ENCODE assay signal across 8 cellular contexts in the genomic region with DNA sequence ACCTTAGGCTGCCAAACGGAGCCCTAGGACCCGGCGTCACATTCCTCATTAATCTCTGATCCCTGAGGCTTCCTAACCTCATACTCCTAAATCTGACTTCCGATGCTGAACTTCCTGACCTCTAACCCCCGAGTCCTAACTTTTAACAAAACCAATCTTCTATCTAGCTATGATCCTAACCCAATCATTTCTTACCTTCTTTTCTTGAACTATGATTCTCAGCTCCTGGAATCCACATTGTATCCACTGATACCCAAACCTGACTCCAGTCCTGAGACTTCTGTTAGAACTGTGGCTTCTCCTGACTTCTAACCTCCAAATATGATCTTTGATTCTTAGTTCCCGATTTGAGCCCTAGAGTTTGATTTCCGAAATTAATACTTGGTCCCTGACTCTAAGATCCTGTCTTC. TPM values are rescaled to one million over a fixed set of nuclear protein-coding genes. Genes with fewer than 3 reads are reported as not detected.
A peak's percentile ranks its signal among the peaks of the same experiment; 100 is the strongest.
DNase-seq lines count a peak whose midpoint lies in the region; ATAC-seq and TF ChIP-seq lines count a peak whose summit lies in the region.

No MANE protein-coding gene starts in this region.

- H3K36me3 ChIP-seq in OCI-LY3 (replicated peaks; ENCODE audit: low read depth, low read length), result peaks cover 17% of the 10 kb centered on the region
- no peaks in the 10 kb centered on the region for H3K36me3 ChIP-seq in endodermal cell (ENCODE audit: control insufficient read depth, insufficient read depth, low read length)
- no peaks in the 10 kb centered on the region for H3K36me3 ChIP-seq in ovary

- H3K4me1 ChIP-seq in OCI-LY3 (ENCODE audit: low read length) (peaks cover 13% of the 10 kb centered on the region), endodermal cell (ENCODE audit: control insufficient read depth, insufficient read depth, low read length) (no peaks in the 10 kb centered on the region), ovary (ENCODE audit: insufficient read depth) (peaks cover 2% of the 10 kb centered on the region)

- H3K9me3 Mint-ChIP-seq in Calu3 (ENCODE audit: low read depth, unreplicated experiment), result peaks cover 3% of the 10 kb centered on the region
- peaks cover 9% of the 10 kb centered on the region for H3K9me3 Mint-ChIP-seq in endodermal cell

- peak overlapping the region; percentile 83 for H3K4me3 Mint-ChIP-seq in Calu3 (ENCODE audit: low read depth, unreplicated experiment)
- peak overlapping the region; percentile 67 for H3K4me3 Mint-ChIP-seq in endodermal cell

- H3K9me3 ChIP-seq in OCI-LY3 (ENCODE audit: insufficient read depth, low read length), result no peaks in the 10 kb centered on the region
- H3K9me3 ChIP-seq in endodermal cell (ENCODE audit: control insufficient read depth, low read length), result peaks cover 7% of the 10 kb centered on the region
- H3K9me3 ChIP-seq in ovary, result no peaks in the 10 kb centered on the region

- no peaks in the 10 kb centered on the region for H3K27me3 ChIP-seq in OCI-LY3 (ENCODE audit: low read depth, low read length)
- no peaks in the 10 kb centered on the region for H3K27me3 ChIP-seq in endodermal cell (ENCODE audit: control insufficient read depth, insufficient read depth, low read length, poor library complexity, severe bottlenecking)
- H3K27me3 ChIP-seq in ovary, result no peaks in the 10 kb centered on the region

- no peaks in the 10 kb centered on the region for H3K27me3 Mint-ChIP-seq in Calu3 (ENCODE audit: unreplicated experiment)
- peaks cover 18% of the 10 kb centered on the region for H3K27me3 Mint-ChIP-seq in endodermal cell (ENCODE audit: insufficient read depth)

- TF ChIP-seq CTCF in Calu3 (IDR thresholded peaks at IDR 0.05; ENCODE audit: unreplicated experiment) (no peak), OCI-LY3 (IDR thresholded peaks at IDR 0.05; ENCODE audit: low read depth, low read length) (no peak), endodermal cell (conservative IDR thresholded peaks at IDR 0.05) (no peak), ovary (IDR thresholded peaks at IDR 0.05) (no peak)

- no peak for DNase-seq in Calu3
- no peak for DNase-seq in endodermal cell
- no peak for DNase-seq in ovary
- DNase-seq in activated gamma-delta T cell treated with Interleukin-2 at 50 U/mL for 16 hours, result no peak

- H3K36me3 Mint-ChIP-seq in Calu3 (ENCODE audit: insufficient read depth, unreplicated experiment) (peaks cover 45% of the 10 kb centered on the region), endodermal cell (ENCODE audit: low read depth) (peaks cover 17% of the 10 kb centered on the region)

- WGBS in endodermal cell (ENCODE audit: insufficient coverage in 1 of 2, insufficient read length in 1 of 2), 2 experiments, result 0 to 5% methylated on average over 5 to 7 of the region's 7 CpGs
- 3 to 5% (median 3%) methylated on average over 7 of the region's 7 CpGs for WGBS in ovary, 3 donors

- TSS peak; percentile 70 for BruUV-seq in Calu3 (replicated peaks; lab: Mats Ljungman, UMichigan)

- H3K27ac Mint-ChIP-seq in Calu3 (ENCODE audit: unreplicated experiment), result peak overlapping the region; percentile 91
- peak overlapping the region; percentile 96 for H3K27ac Mint-ChIP-seq in endodermal cell

- peak overlapping the region; percentile 90 for H3K4me2 ChIP-seq in OCI-LY3 (ENCODE audit: low read length)

- no peaks in the 10 kb centered on the region for H4K20me1 ChIP-seq in OCI-LY3 (ENCODE audit: insufficient read depth, low read length)

- peak overlapping the region; percentile 47 for H3K27ac ChIP-seq in OCI-LY3 (ENCODE audit: low read length)
- peak overlapping the region; percentile 86 for H3K27ac ChIP-seq in endodermal cell (ENCODE audit: low read depth, low read length)
- peak overlapping the region; percentile 72 to 86 for H3K27ac ChIP-seq in ovary

- peaks cover 29% of the 10 kb centered on the region for H3K4me1 Mint-ChIP-seq in Calu3 (ENCODE audit: low read depth, unreplicated experiment)
- H3K4me1 Mint-ChIP-seq in endodermal cell, result peaks cover 18% of the 10 kb centered on the region

- TF ChIP-seq POLR2A in ovary (IDR thresholded peaks at IDR 0.05), result no peak

- H3K4me3 ChIP-seq in OCI-LY3 (ENCODE audit: low read length), result peak overlapping the region; percentile 89
- H3K4me3 ChIP-seq in endodermal cell (ENCODE audit: low read length), result peak overlapping the region; percentile 85
- peak overlapping the region; percentile 96 for H3K4me3 ChIP-seq in ovary

- no peak for TF ChIP-seq EP300 in ovary (IDR thresholded peaks at IDR 0.05)

- H3K9ac ChIP-seq in OCI-LY3 (ENCODE audit: low read length) (peak overlapping the region; percentile 87), endodermal cell (ENCODE audit: extremely low read depth, low read length, poor library complexity, severe bottlenecking) (peak overlapping the region; percentile 87)

- peak overlapping the region; percentile 62 for H2AFZ ChIP-seq in OCI-LY3 (ENCODE audit: low read depth, low read length)

- no peak for ATAC-seq in HG03342 (IDR thresholded peaks at IDR 0.05; ENCODE audit: unreplicated experiment)
- ATAC-seq in HG03571 (IDR thresholded peaks at IDR 0.05; ENCODE audit: unreplicated experiment), result no peak
- ATAC-seq in HG03469 (IDR thresholded peaks at IDR 0.05; ENCODE audit: unreplicated experiment), result no peak

- CTCF ChIA-PET in Calu3 (lab: Charles Lee), result interaction anchor here (0.5 to 1.9 kb wide), 15 partner anchors 8 to 1136 kb away, joined by 3 to 17 read pairs (median 4); a partner anchor contains a TSS

- intact Hi-C loops in Calu3 (cut with micrococcal nuclease; ENCODE audit: unreplicated experiment) (no loop called here), ovary (cut with DNase I) (no loop called here)

- H3K79me2 ChIP-seq in OCI-LY3 (ENCODE audit: low read length), result peaks cover 37% of the 10 kb centered on the region

RNA-seq across cellular contexts. Expression of a gene that starts 0.5 kb away (rescaled TPM):
- total RNA-seq in Calu3 (2022) (54.4 and 62.6 TPM in 2 replicates), endodermal cell (10 to 100 TPM; 20.7 to 24.3 TPM), ovary (10 to 100 TPM in 6 of 7 donors, 1 to 10 TPM in 1; 8.5 to 19.3 (median 13.2) TPM)
- polyA plus RNA-seq in endodermal cell (2013, experiment 1 of 2), result 18.4 TPM
- 18.2 TPM for polyA plus RNA-seq in endodermal cell (2013, experiment 2 of 2)
- 10 to 100 TPM in 1 of 2 donors, 1 to 10 TPM in 1; 3.2 to 21.6 TPM for polyA plus RNA-seq in ovary

RNA-seq across cellular contexts. Expression of a gene that starts 0.8 kb away (rescaled TPM):
- total RNA-seq in Calu3 (2022) (51.7 and 55.6 TPM in 2 replicates), endodermal cell (10 to 100 TPM; 10.4 to 13.7 TPM), ovary (10 to 100 TPM; 51.7 to 64.9 (median 55.7) TPM)
- 30.3 TPM for polyA plus RNA-seq in endodermal cell (2013, experiment 1 of 2)
- polyA plus RNA-seq in endodermal cell (2013, experiment 2 of 2), result 23.5 TPM
- polyA plus RNA-seq in ovary, result 10 to 100 TPM; 46.1 to 60.0 TPM

RNA-seq across cellular contexts. Expression of a gene that starts 11.8 kb away (rescaled TPM):
- total RNA-seq in Calu3 (2022) (0.57 and 1.2 TPM in 2 replicates), endodermal cell (1 to 10 TPM in 1 of 2 donors, not detected in 1; 1.2 TPM), ovary (1 to 10 TPM in 1 of 7 donors, under 1 TPM in 4, not detected in 2; 0.50 to 1.1 (median 0.51) TPM)
- 4.8 TPM for polyA plus RNA-seq in endodermal cell (2013, experiment 1 of 2)
- 4.2 TPM for polyA plus RNA-seq in endodermal cell (2013, experiment 2 of 2)
- polyA plus RNA-seq in ovary, result under 1 TPM in 1 of 2 donors, not detected in 1; 0.48 TPM

RNA-seq across cellular contexts. Expression of a gene that starts 22.1 kb away (rescaled TPM):
- total RNA-seq in Calu3 (2022) (4.1 TPM in 2 replicates), endodermal cell (1 to 10 TPM; 4.8 to 6.7 TPM), ovary (1 to 10 TPM; 1.1 to 4.7 (median 2.6) TPM)
- 1.7 TPM for polyA plus RNA-seq in endodermal cell (2013, experiment 1 of 2)
- 1.9 TPM for polyA plus RNA-seq in endodermal cell (2013, experiment 2 of 2)
- polyA plus RNA-seq in ovary, result 1 to 10 TPM; 2.3 to 3.4 TPM

RNA-seq across cellular contexts. Expression of a gene that starts 30.3 kb away (rescaled TPM):
- total RNA-seq in Calu3 (2022) (52.1 and 58.1 TPM in 2 replicates), endodermal cell (10 to 100 TPM; 53.2 to 60.2 TPM), ovary (10 to 100 TPM in 6 of 7 donors, 1 to 10 TPM in 1; 9.8 to 20.6 (median 18.0) TPM)
- polyA plus RNA-seq in endodermal cell (2013, experiment 1 of 2), result 56.0 TPM
- 44.1 TPM for polyA plus RNA-seq in endodermal cell (2013, experiment 2 of 2)
- polyA plus RNA-seq in ovary, result 10 to 100 TPM in 1 of 2 donors, 1 to 10 TPM in 1; 5.0 to 20.5 TPM
